Comparison of ENCODE assay signal across 34 cellular contexts in the genomic region with DNA sequence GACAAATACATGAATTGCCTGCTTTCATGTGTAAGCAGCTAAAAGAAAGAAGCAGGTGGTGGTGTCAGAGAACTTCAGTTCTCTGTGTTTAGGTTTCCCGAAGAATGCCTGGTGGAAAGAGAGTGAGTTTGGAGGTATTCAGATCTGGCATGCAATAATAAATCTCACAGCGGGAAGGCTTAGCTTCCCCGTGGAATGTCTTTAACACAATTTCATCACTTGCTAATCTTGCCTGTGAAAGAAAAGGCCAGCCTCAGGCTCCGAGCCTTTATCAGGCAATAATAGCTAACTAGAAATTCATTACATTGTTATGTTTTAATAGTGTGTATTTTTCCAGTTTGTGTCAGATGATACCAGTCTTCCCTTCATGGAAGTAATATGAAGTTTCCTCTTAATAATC.
DNase-seq lines count a peak whose midpoint lies in the region; ATAC-seq and TF ChIP-seq lines count a peak whose summit lies in the region.
"Had no signal": no experiment of that assay in that cellular context is flagged by ENCODE, and none has a peak within 500 bp of the region (broad histone marks: within the 10 kb centered on the region; RNA-seq: fewer than 3 reads in every experiment).

No MANE protein-coding gene starts in this region.

- no peak overlapping the region for H2AFZ ChIP-seq in SK-N-SH (ENCODE audit: low read depth)
- H2AFZ ChIP-seq: GM23248 had no signal

- peaks cover 3 to 39% of the 10 kb centered on the region in 2 experiments; a peak in 3 of 4 replicates for H3K4me1 ChIP-seq in SK-N-SH (ENCODE audit: control insufficient read depth in 1 of 2, insufficient read depth in 2 of 2, low read depth in 1 of 2, low read length in 1 of 2)
- H3K4me1 ChIP-seq in tibial nerve: peaks cover 0 to 56% (median 22%) of the 10 kb centered on the region in 4 donors
- H3K4me1 ChIP-seq: SJCRH30 had no signal

- H3K36me3 ChIP-seq in SK-N-SH (replicated peaks in 1 of 2; ENCODE audit: control insufficient read depth in 1 of 2, insufficient read depth in 2 of 2, low read length in 1 of 2): peaks cover 29 to 38% of the 10 kb centered on the region in 2 experiments
- H3K36me3 ChIP-seq in tibial nerve: peaks cover 0 to 3% (median 0%) of the 10 kb centered on the region in 3 donors
- H3K36me3 ChIP-seq: upper lobe of right lung had no signal

- H3K9me2 ChIP-seq in SK-N-SH: no peaks in the 10 kb centered on the region

- no peaks in the 10 kb centered on the region for H3K9me3 ChIP-seq in SK-N-SH
- H3K9me3 ChIP-seq in tibial nerve: no peaks in the 10 kb centered on the region
- H3K9me3 ChIP-seq: SJCRH30, upper lobe of right lung had no signal

- no peaks in the 10 kb centered on the region for H3F3A ChIP-seq in SK-N-SH (replicated peaks; ENCODE audit: insufficient read depth)

- H3K27ac Mint-ChIP-seq in nephron: peak overlapping the region; percentile 32 to 93 (median 81)
- H3K27ac Mint-ChIP-seq in effector memory CD8-positive, alpha-beta T cell: no peak overlapping the region
- H3K27ac Mint-ChIP-seq: activated T-helper 2 cell treated with anti-CD3 and anti-CD28 coated beads, Interferon-gamma antibody, Interleukin-2, Interleukin-4, amounts not matched to agents 10 μg/mL and 5 μg/mL and 100 μg/mL, durations not matched to agents 14 hours and 24 hours and 36 hours; progenitor cell of endocrine pancreas; T-cell had no signal

- no peak overlapping the region for H3K4me2 ChIP-seq in SK-N-SH

- 79% methylated on average over 4 of the region's 4 CpGs for WGBS in SK-N-SH (ENCODE audit: low lambda C conversion rate)
- whole genome bisulfite sequencing in tibial nerve, 2 donors: 75 to 78% methylated on average over 4 of the region's 4 CpGs

- H3K9ac ChIP-seq in SK-N-SH: no peak overlapping the region
- H3K9ac ChIP-seq: GM23248 had no signal

- POLR2A ChIA-PET in SK-N-SH (lab: Yijun Ruan, JAX): no interaction called here

- no peak overlapping the region for H3K4me3 Mint-ChIP-seq in nephron
- no peak overlapping the region for H3K4me3 Mint-ChIP-seq in effector memory CD8-positive, alpha-beta T cell
- H3K4me3 Mint-ChIP-seq: neural crest cell, T-cell had no signal

- H3K27me3 ChIP-seq in SK-N-SH (ENCODE audit: insufficient read depth): no peaks in the 10 kb centered on the region
- H3K27me3 ChIP-seq in tibial nerve: no peaks in the 10 kb centered on the region
- H3K27me3 ChIP-seq: cardiac muscle cell, SJCRH30, upper lobe of right lung had no signal

- TF ChIP-seq POLR2A in tibial nerve (IDR thresholded peaks at IDR 0.05) (no peak), GM18505 (IDR thresholded peaks at IDR 0.05; ENCODE audit: borderline replicate concordance, extremely low read depth, insufficient read depth, insufficient read length) (no peak)

- DNase-seq in SK-N-SH (no peak), choroid plexus epithelial cell (ENCODE audit: low read depth) (peak; percentile 61), tibial nerve (ENCODE audit: low spot score in 2 of 2) (no peak), KG1 (lab: John Stamatoyannopoulos, UW) (no peak)
- DNase-seq in effector memory CD8-positive, alpha-beta T cell: no peak
- DNase-seq: activated CD4-positive, alpha-beta T cell treated with anti-CD3 and anti-CD28 coated beads for 48 hours; activated naive CD4-positive, alpha-beta T cell treated with anti-CD3 and anti-CD28 coated beads, Interleukin-2, amount 50 U/mL, for 16 hours; activated T-cell treated with anti-CD3 and anti-CD28 coated beads for 4 hours; amygdala; COR-L47; DMS53; effector memory CD4-positive, alpha-beta T cell; erythroblast; foreskin fibroblast; GDM1; GM23248; NCI-H146; NCI-H446; NCI-H82; stimulated activated CD4-positive, alpha-beta T cell treated with anti-CD3 and anti-CD28 coated beads, Interleukin-4, amount 100 ng/mL, for 4 hours; T-cell; upper lobe of right lung; WERI-Rb-1 had no signal

- peaks cover 68% of the 10 kb centered on the region for H3K4me1 Mint-ChIP-seq in nephron
- no peaks in the 10 kb centered on the region for H3K4me1 Mint-ChIP-seq in effector memory CD8-positive, alpha-beta T cell (ENCODE audit: low read depth in 2 of 2)

- TF ChIP-seq CTCF in SK-N-SH (IDR thresholded peaks at IDR 0.05) (no peak), choroid plexus epithelial cell (conservative IDR thresholded peaks at IDR 0.05; ENCODE audit: low read depth, low read length) (no peak), nephron (IDR thresholded peaks at IDR 0.05; ENCODE audit: unreplicated experiment in 3 of 3) (no peak), tibial nerve (IDR thresholded peaks at IDR 0.05) (no peak)

- peaks cover 23% of the 10 kb centered on the region; the same call in 1 of the 2 replicates for H3K79me2 ChIP-seq in SK-N-SH (ENCODE audit: insufficient read depth)

- no peak overlapping the region for H3K4me3 ChIP-seq in SK-N-SH (ENCODE audit: low read depth in 2 of 2, low read length in 1 of 2)
- H3K4me3 ChIP-seq in choroid plexus epithelial cell (ENCODE audit: low read depth, low read length): no peak overlapping the region
- H3K4me3 ChIP-seq in tibial nerve: no peak overlapping the region
- H3K4me3 ChIP-seq: cardiac muscle cell, coronary artery, GM23248, SJCRH30, upper lobe of right lung had no signal

- ATAC-seq in SK-N-SH treated with all-trans-retinoic acid at 6 μM for 48 hours (no peak), GM18505 (IDR thresholded peaks at IDR 0.05; ENCODE audit: unreplicated experiment) (no peak)
- no peak for ATAC-seq in effector memory CD8-positive, alpha-beta T cell (replicated peaks)
- ATAC-seq: T-cell, upper lobe of right lung had no signal

- CTCF ChIA-PET in SK-N-SH (lab: Yijun Ruan, JAX): no interaction called here

- no peak overlapping the region for H3K27ac ChIP-seq in SK-N-SH (ENCODE audit: low read depth in 2 of 2, low read length in 1 of 2)
- peak overlapping the region in 3 of 4 donors; percentile 13 to 88 (median 87) for H3K27ac ChIP-seq in tibial nerve
- H3K27ac ChIP-seq: 22Rv1, C4-2B, cardiac muscle cell, coronary artery, GM23248, SJCRH30, upper lobe of right lung, WERI-Rb-1 had no signal

- no peaks in the 10 kb centered on the region for H3K9me3 Mint-ChIP-seq in nephron
- H3K9me3 Mint-ChIP-seq in effector memory CD8-positive, alpha-beta T cell: no peaks in the 10 kb centered on the region
- H3K9me3 Mint-ChIP-seq: activated T-helper 2 cell treated with anti-CD3 and anti-CD28 coated beads, Interferon-gamma antibody, Interleukin-2, Interleukin-4, amounts not matched to agents 10 μg/mL and 5 μg/mL and 100 μg/mL, durations not matched to agents 14 hours and 24 hours and 36 hours; neural crest cell; T-cell had no signal

- TF ChIP-seq RAD21 in SK-N-SH (IDR thresholded peaks at IDR 0.05; ENCODE audit: low read length): no peak

- TF ChIP-seq EP300 in SK-N-SH (IDR thresholded peaks at IDR 0.05; ENCODE audit: borderline replicate concordance in 1 of 2, low read depth in 1 of 2, low read length in 1 of 2) (no peak), tibial nerve (IDR thresholded peaks at IDR 0.05) (no peak)

- peaks cover 44% of the 10 kb centered on the region for H3K36me3 Mint-ChIP-seq in nephron (ENCODE audit: low read depth)
- no peaks in the 10 kb centered on the region for H3K36me3 Mint-ChIP-seq in effector memory CD8-positive, alpha-beta T cell (ENCODE audit: insufficient read depth)
- H3K36me3 Mint-ChIP-seq: T-cell had no signal

- peaks cover 24% of the 10 kb centered on the region; the same call in 1 of the 2 replicates for H4K20me1 ChIP-seq in SK-N-SH (ENCODE audit: insufficient read depth)

- H3K27me3 Mint-ChIP-seq in nephron (ENCODE audit: low read depth): no peaks in the 10 kb centered on the region
- no peaks in the 10 kb centered on the region for H3K27me3 Mint-ChIP-seq in effector memory CD8-positive, alpha-beta T cell
- H3K27me3 Mint-ChIP-seq: progenitor cell of endocrine pancreas had no signal

TF ChIP-seq in SK-N-SH treated with all-trans-retinoic acid at 6 μM for 48 hours, 23 proteins besides CTCF, POLR2A, EP300 and RAD21:
- peak; percentile 48; the same call in 1 of the 2 replicates for TF ChIP-seq ISL1 (CRISPR knock-in tag; IDR thresholded peaks at IDR 0.05)
- no peak for TF ChIP-seq TCF4 (CRISPR knock-in tag; IDR thresholded peaks at IDR 0.05; ENCODE audit: borderline replicate concordance)
- TF ChIP-seq ZC3H10 (CRISPR knock-in tag; IDR thresholded peaks at IDR 0.05): no peak
- no peak for TF ChIP-seq ZFP3 (CRISPR knock-in tag; IDR thresholded peaks at IDR 0.05)
- TF ChIP-seq CSDC2 (CRISPR knock-in tag; IDR thresholded peaks at IDR 0.05): no peak
- TF ChIP-seq ZNF8 (CRISPR knock-in tag; IDR thresholded peaks at IDR 0.05): no peak
- TF ChIP-seq, protein P1, sequence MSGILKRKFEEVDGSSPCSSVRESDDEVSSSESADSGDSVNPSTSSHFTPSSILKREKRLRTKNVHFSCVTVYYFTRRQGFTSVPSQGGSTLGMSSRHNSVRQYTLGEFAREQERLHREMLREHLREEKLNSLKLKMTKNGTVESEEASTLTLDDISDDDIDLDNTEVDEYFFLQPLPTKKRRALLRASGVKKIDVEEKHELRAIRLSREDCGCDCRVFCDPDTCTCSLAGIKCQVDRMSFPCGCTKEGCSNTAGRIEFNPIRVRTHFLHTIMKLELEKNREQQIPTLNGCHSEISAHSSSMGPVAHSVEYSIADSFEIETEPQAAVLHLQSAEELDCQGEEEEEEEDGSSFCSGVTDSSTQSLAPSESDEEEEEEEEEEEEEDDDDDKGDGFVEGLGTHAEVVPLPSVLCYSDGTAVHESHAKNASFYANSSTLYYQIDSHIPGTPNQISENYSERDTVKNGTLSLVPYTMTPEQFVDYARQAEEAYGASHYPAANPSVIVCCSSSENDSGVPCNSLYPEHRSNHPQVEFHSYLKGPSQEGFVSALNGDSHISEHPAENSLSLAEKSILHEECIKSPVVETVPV (CRISPR knock-in tag; IDR thresholded peaks at IDR 0.05): no peak
TF ChIP-seq in SK-N-SH treated with all-trans-retinoic acid at 6 μM for 48 hours: peak in this region for 1.

TF ChIP-seq in SK-N-SH, 30 proteins besides CTCF, POLR2A, EP300 and RAD21 (continues in another document):
- TF ChIP-seq GABPA (IDR thresholded peaks at IDR 0.05; ENCODE audit: low read depth): no peak
- no peak for TF ChIP-seq SIN3A (IDR thresholded peaks at IDR 0.05; ENCODE audit: borderline replicate concordance, low read depth, low read length)
- no peak for TF ChIP-seq RCOR1 (IDR thresholded peaks at IDR 0.05; ENCODE audit: low read length)
- no peak for TF ChIP-seq EZH2phosphoT487 (IDR thresholded peaks at IDR 0.05; ENCODE audit: borderline replicate concordance, low read depth)
- TF ChIP-seq MEF2A (IDR thresholded peaks at IDR 0.05; ENCODE audit: borderline replicate concordance, low read depth): no peak
- TF ChIP-seq GATA2 (CRISPR knock-in tag; IDR thresholded peaks at IDR 0.05): no peak
- no peak for TF ChIP-seq FOXM1 (IDR thresholded peaks at IDR 0.05; ENCODE audit: low read depth)
- TF ChIP-seq RXRA (IDR thresholded peaks at IDR 0.05; ENCODE audit: borderline replicate concordance, low read depth): no peak
- TF ChIP-seq MXI1 (IDR thresholded peaks at IDR 0.05; ENCODE audit: low read depth, low read length): no peak
- no peak for TF ChIP-seq TCF12 (IDR thresholded peaks at IDR 0.05)
- TF ChIP-seq, protein P2, sequence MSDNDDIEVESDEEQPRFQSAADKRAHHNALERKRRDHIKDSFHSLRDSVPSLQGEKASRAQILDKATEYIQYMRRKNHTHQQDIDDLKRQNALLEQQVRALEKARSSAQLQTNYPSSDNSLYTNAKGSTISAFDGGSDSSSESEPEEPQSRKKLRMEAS (IDR thresholded peaks at IDR 0.05; ENCODE audit: low read depth): no peak

Comparison
In these comparisons a context has a peak if more than half of its experiments do, and no peak if none do; other contexts are left out.
1. H3K27ac ChIP-seq: peak in tibial nerve (3 of 4); none in SK-N-SH (0 of 2).
2. H3K27ac Mint-ChIP-seq: peak in nephron (3 of 3); none in effector memory CD8-positive, alpha-beta T cell (0 of 2).